ENCODE assay signal across 24 cellular contexts in the genomic region with DNA sequence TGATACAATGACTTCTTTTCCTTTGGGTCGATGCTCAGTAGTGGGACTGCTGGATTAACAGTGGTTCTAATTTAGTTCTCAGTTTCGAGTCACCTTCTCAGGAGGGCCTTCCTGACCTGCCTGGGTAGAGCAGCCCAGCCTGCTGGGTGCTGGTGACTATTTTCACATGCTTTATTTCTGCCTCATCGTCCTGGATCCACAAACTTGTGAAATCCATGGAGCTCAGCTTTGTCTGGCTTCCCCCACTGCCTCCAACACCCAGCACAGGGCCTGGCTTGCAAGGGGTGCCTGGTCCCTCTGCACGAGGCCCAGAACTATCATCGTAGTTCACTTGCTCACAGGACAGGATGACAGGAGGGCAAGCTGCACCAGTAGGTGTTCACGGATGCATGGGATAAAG. TPM values are rescaled to one million over a fixed set of nuclear protein-coding genes. Genes with fewer than 3 reads are reported as not detected.
DNase-seq lines count a peak whose midpoint lies in the region; ATAC-seq and TF ChIP-seq lines count a peak whose summit lies in the region.
"Had no signal": no experiment of that assay in that cellular context is flagged by ENCODE, and none has a peak within 500 bp of the region (broad histone marks: within the 10 kb centered on the region; RNA-seq: fewer than 3 reads in every experiment).

No MANE protein-coding gene starts in this region.

- peaks cover 10% of the 10 kb centered on the region for H3K9me3 Mint-ChIP-seq in Caco-2 (ENCODE audit: unreplicated experiment)
- H3K9me3 Mint-ChIP-seq in WTC11, result no peaks in the 10 kb centered on the region

- no peak for TF ChIP-seq CTCF in Caco-2 (IDR thresholded peaks at IDR 0.05; ENCODE audit: insufficient read depth in 1 of 2, low read depth in 1 of 2, low read length in 1 of 2, severe bottlenecking in 1 of 2, unreplicated experiment in 1 of 2)
- no peak for TF ChIP-seq CTCF in WTC11 (IDR thresholded peaks at IDR 0.05)
- TF ChIP-seq CTCF in osteoblast (IDR thresholded peaks at IDR 0.05; ENCODE audit: extremely low read depth, low read depth, low read length), result no peak
- no peak for TF ChIP-seq CTCF in GM10266 (IDR thresholded peaks at IDR 0.05; ENCODE audit: control insufficient read depth, insufficient read depth, low read depth, missing control alignments)

- no peak overlapping the region for H2AFZ ChIP-seq in osteoblast (ENCODE audit: low read length)

- DNase-seq in Caco-2 (no peak), WTC11 (ENCODE audit: low spot score) (no peak), islet precursor cell (peak; percentile 50), osteoblast (ENCODE audit: insufficient read length, low spot score, missing footprints) (peak; percentile 61), Right ventricle myocardium inferior (ENCODE audit: missing footprints) (no peak), GM10266 (ENCODE audit: extremely low spot score) (no peak)
- DNase-seq: 8988T, ACHN, DMS153, DND-41, Kasumi-1, NCI-H1105 treated with DMSO at 0.1 percent for 48 hours, NCI-H146, NCI-H1930, NCI-H446, NCI-H524 treated with DMSO at 0.1 percent for 48 hours, NCI-H774, PC-3, Right ventricle myocardium superior had no signal

- BruUV-seq in Caco-2 (replicated peaks; lab: Mats Ljungman, UMichigan), result no TSS peak

- H4K20me1 ChIP-seq in osteoblast (ENCODE audit: insufficient read depth, low read length), result no peaks in the 10 kb centered on the region

- POLR2A ChIA-PET in Caco-2 (lab: Charles Lee) (no interaction called here), WTC11 (lab: Charles Lee) (interaction anchor here (0.6 kb wide), 1 partner anchor 11 kb away, joined by 3 read pairs; no protein-coding TSS in a partner anchor)

- H3K27ac Mint-ChIP-seq in Caco-2 (ENCODE audit: unreplicated experiment), result peak overlapping the region; percentile 90
- peak overlapping the region; percentile 53; the same call in 1 of the 2 replicates for H3K27ac Mint-ChIP-seq in WTC11

- H3K79me2 ChIP-seq in osteoblast (ENCODE audit: insufficient read depth, low read length), result no peaks in the 10 kb centered on the region

- H3K27ac ChIP-seq in osteoblast (ENCODE audit: low read depth, low read length), result no peak overlapping the region
- H3K27ac ChIP-seq: SJSA1 had no signal

- intact Hi-C loops in Caco-2 (cut with micrococcal nuclease; ENCODE audit: unreplicated experiment), result no loop called here
- intact Hi-C loops in Right ventricle myocardium inferior (cut with DNase I), result no loop called here

- H3K9me3 ChIP-seq in Caco-2 (0 out of 2 replicates have a peak, but pooled peaks cover 6% of the 10 kb centered on the region), osteoblast (ENCODE audit: low read depth, low read length) (no peaks in the 10 kb centered on the region)
- H3K9me3 ChIP-seq: SJSA1 had no signal

- no peaks in the 10 kb centered on the region for H3K36me3 ChIP-seq in Caco-2 (ENCODE audit: control insufficient read depth, insufficient read depth, low read length)
- no peaks in the 10 kb centered on the region for H3K36me3 ChIP-seq in osteoblast (ENCODE audit: insufficient read depth, low read length)
- H3K36me3 ChIP-seq: SJSA1 had no signal

- ATAC-seq in WTC11, result no peak
- ATAC-seq in GM18909 (IDR thresholded peaks at IDR 0.05; ENCODE audit: poor library complexity, unreplicated experiment), result no peak
- ATAC-seq in Right ventricle myocardium inferior, result no peak
- no peak for ATAC-seq in GM21529 (IDR thresholded peaks at IDR 0.05; ENCODE audit: unreplicated experiment)
- ATAC-seq: K562, PC-3 had no signal

- no peak overlapping the region for H3K4me2 ChIP-seq in osteoblast (ENCODE audit: insufficient read depth, low read length)

- H3K4me1 ChIP-seq in Caco-2 (peaks cover 75% of the 10 kb centered on the region), osteoblast (ENCODE audit: insufficient read depth, low read length) (peaks cover 11% of the 10 kb centered on the region)

- H3K4me1 Mint-ChIP-seq in Caco-2 (ENCODE audit: low read depth, unreplicated experiment) (peaks cover 52% of the 10 kb centered on the region), WTC11 (peaks cover 17% of the 10 kb centered on the region)

- H3K27me3 Mint-ChIP-seq in Caco-2 (ENCODE audit: insufficient read depth, unreplicated experiment) (no peaks in the 10 kb centered on the region), WTC11 (ENCODE audit: low read depth) (no peaks in the 10 kb centered on the region)

- no peak overlapping the region for H3K4me3 Mint-ChIP-seq in Caco-2 (ENCODE audit: unreplicated experiment)
- H3K4me3 Mint-ChIP-seq in WTC11, result no peak overlapping the region

- H3K36me3 Mint-ChIP-seq in Caco-2 (ENCODE audit: insufficient read depth, unreplicated experiment) (peaks cover 6% of the 10 kb centered on the region), WTC11 (no peaks in the 10 kb centered on the region)

- CTCF ChIA-PET in Caco-2 (lab: Charles Lee), result no interaction called here
- CTCF ChIA-PET in WTC11 (lab: Charles Lee), result interaction anchor here (1.0 to 2.5 kb wide), 2 partner anchors 145 kb away, joined by 3 to 7 read pairs; no protein-coding TSS in a partner anchor

- no peak overlapping the region for H3K4me3 ChIP-seq in Caco-2 (ENCODE audit: low read depth, low read length)
- no peak overlapping the region for H3K4me3 ChIP-seq in osteoblast (ENCODE audit: insufficient read depth, low read length)
- H3K4me3 ChIP-seq: K562, SJSA1 had no signal

- no peaks in the 10 kb centered on the region for H3K27me3 ChIP-seq in Caco-2 (replicated peaks; ENCODE audit: control insufficient read depth, insufficient read depth, low read length)
- no peaks in the 10 kb centered on the region for H3K27me3 ChIP-seq in osteoblast (ENCODE audit: insufficient read depth, low read length)
- H3K27me3 ChIP-seq: SJSA1 had no signal

TF ChIP-seq in WTC11, 78 proteins besides CTCF, POLR2A, EP300 and RAD21:
- TF ChIP-seq ZNF317 (CRISPR knock-in tag; IDR thresholded peaks at IDR 0.05; ENCODE audit: borderline replicate concordance, low read depth) (no peak), NFE2L1 (CRISPR knock-in tag; IDR thresholded peaks at IDR 0.05) (no peak)

RNA-seq across cellular contexts. Expression of a gene that starts 46.9 kb away (rescaled TPM):
- 1.6 and 3.0 TPM in 2 replicates for total RNA-seq in Caco-2 (2022)
- total RNA-seq in WTC11 (2021), result 4.0 to 4.7 TPM (median 4.1 TPM) in 3 replicates
- total RNA-seq in osteoblast, result 0.36 and 0.59 TPM in 2 replicates
- total RNA-seq in Right ventricle myocardium inferior, result 10.4 TPM
- total RNA-seq: M059J, SJSA1 had no signal

Comparison
In these comparisons a context has a peak if more than half of its experiments do, and no peak if none do; other contexts are left out.
1. DNase-seq: peak in islet precursor cell (single experiment) and osteoblast (single experiment); none in Caco-2 (0 of 2), WTC11 (single experiment), Right ventricle myocardium inferior (single experiment) and GM10266 (single experiment).